Comparison of ENCODE assay signal across 11 cellular contexts in the genomic region with DNA sequence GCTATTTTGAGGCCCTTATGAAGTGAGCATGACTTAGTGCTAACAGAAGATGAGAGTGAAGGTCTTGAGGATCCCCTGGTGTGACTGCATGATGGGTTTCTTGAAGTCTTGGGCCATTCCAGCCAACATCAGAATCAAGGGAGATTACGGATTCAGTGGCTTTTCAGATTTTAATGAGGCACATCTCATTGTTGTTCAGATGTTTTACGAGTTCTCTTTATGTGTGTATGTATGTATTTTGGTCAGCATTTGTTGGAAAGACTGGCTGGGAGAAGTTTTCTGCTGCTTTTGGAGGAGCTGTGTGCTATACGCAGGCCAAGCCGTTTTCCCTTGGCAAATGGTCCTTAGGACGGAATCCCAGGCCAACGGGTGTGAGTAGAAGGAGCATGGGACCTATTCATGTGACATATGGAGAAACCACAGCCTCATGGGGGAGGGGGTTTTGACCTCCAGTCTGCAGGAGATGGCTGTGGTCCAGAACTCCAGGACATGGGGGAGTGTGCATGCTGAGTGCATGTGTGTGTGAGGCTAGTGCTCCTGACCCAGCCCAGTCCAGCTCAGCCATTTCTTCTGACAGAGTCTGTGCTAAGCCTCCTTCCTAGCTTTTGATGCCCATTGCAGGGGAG. TPM values are rescaled to one million over a fixed set of nuclear protein-coding genes. Genes with fewer than 3 reads are reported as not detected.
DNase-seq lines count a peak whose midpoint lies in the region; ATAC-seq and TF ChIP-seq lines count a peak whose summit lies in the region.
"Had no signal": no experiment of that assay in that cellular context is flagged by ENCODE, and none has a peak within 500 bp of the region (broad histone marks: within the 10 kb centered on the region; RNA-seq: fewer than 3 reads in every experiment).

No MANE protein-coding gene starts in this region.

- H3K27me3 Mint-ChIP-seq in progenitor cell of endocrine pancreas, result no peaks in the 10 kb centered on the region

- no peaks in the 10 kb centered on the region for H3K9me3 Mint-ChIP-seq in progenitor cell of endocrine pancreas (ENCODE audit: low read depth)

- H3K27ac Mint-ChIP-seq in progenitor cell of endocrine pancreas, result peak overlapping the region; percentile 11

- DNase-seq in DMS79 treated with DMSO at 0.1 percent for 48 hours (lab: John Stamatoyannopoulos, UW) (peak; percentile 77), OCI-M1 (lab: John Stamatoyannopoulos, UW) (peak; percentile 53), progenitor cell of endocrine pancreas (ENCODE audit: low spot score, unreplicated experiment) (no peak), ACHN (no peak), NCI-H1092 (lab: John Stamatoyannopoulos, UW) (no peak), SIG-M5 (lab: John Stamatoyannopoulos, UW) (no peak)
- DNase-seq: GOT3, NCI-H1105, WERI-Rb-1 had no signal

- peaks cover 8% of the 10 kb centered on the region for H3K36me3 Mint-ChIP-seq in progenitor cell of endocrine pancreas (ENCODE audit: insufficient read depth)

- in situ Hi-C loops in ACHN (cut with HindIII; ENCODE audit: low pct_ligation_motif_present, low pct_unique_long_range_greater_than_20kb, low sequenced_read_pairs), result no loop called here

- no peak for TF ChIP-seq CTCF in progenitor cell of endocrine pancreas (IDR thresholded peaks at IDR 0.05; ENCODE audit: unreplicated experiment)

- ATAC-seq in esophagus mucosa, result peak; percentile 19
- ATAC-seq in GM21447 (IDR thresholded peaks at IDR 0.05; ENCODE audit: unreplicated experiment), result no peak

- H3K4me1 Mint-ChIP-seq in progenitor cell of endocrine pancreas (ENCODE audit: low read depth), result peaks cover 29% of the 10 kb centered on the region

- no peak overlapping the region for H3K4me3 Mint-ChIP-seq in progenitor cell of endocrine pancreas (ENCODE audit: low read depth)

RNA-seq across cellular contexts. Expression of gene CHMP4B, which starts 35.3 kb away (rescaled TPM):
- total RNA-seq in esophagus mucosa (77.8 TPM), progenitor cell of endocrine pancreas (136 and 137 TPM in 2 replicates)

Comparison
In these comparisons a context has a peak if more than half of its experiments do, and no peak if none do; other contexts are left out.
1. DNase-seq: peak in DMS79 treated with DMSO at 0.1 percent for 48 hours (single experiment) and OCI-M1 (single experiment); none in progenitor cell of endocrine pancreas (single experiment), ACHN (single experiment), NCI-H1092 (single experiment) and SIG-M5 (single experiment).